Comparison of ENCODE assay signal across 27 cellular contexts in genomic region chr10:61545170-61545569, GRCh38.
"Had no signal": no experiment of that assay in that cellular context is flagged by ENCODE, and none has a peak within 500 bp of the region (broad histone marks: within the 10 kb centered on the region; RNA-seq: fewer than 3 reads in every experiment).

No MANE protein-coding gene starts in this region.

- H3K9me3 ChIP-seq: stomach, suprapubic skin, testis, thoracic aorta, thyroid gland, tibial artery, tibial nerve, transverse colon, upper lobe of left lung, upper lobe of right lung, uterus, vagina had no signal

- DNase-seq: stimulated activated CD4-positive, alpha-beta T cell treated with anti-CD3 and anti-CD28 coated beads, Interleukin-2, amount 100 ng/mL, for 48 hours; stimulated activated CD4-positive, alpha-beta T cell treated with anti-CD3 and anti-CD28 coated beads, Interleukin-4, amount 100 ng/mL, for 1 hour; stimulated activated CD4-positive, alpha-beta T cell treated with anti-CD3 and anti-CD28 coated beads, Interleukin-4, amount 100 ng/mL, for 24 hours; stimulated activated CD4-positive, alpha-beta T cell treated with anti-CD3 and anti-CD28 coated beads, Interleukin-4, amount 100 ng/mL, for 4 hours; stimulated activated CD8-positive, alpha-beta memory T cell treated with anti-CD3 and anti-CD28 coated beads, Interleukin-4, amount 100 ng/mL, for 48 hours; stimulated activated naive B cell treated with anti-CD40 and anti-IgM and Interleukin-4, amounts not matched to agents 10 μg/mL and 1 μg/mL and 100 μg/mL, for 72 hours; stimulated activated naive CD4-positive, alpha-beta T cell; stimulated activated naive CD4-positive, alpha-beta T cell treated with Interleukin-2 at 50 U/mL for 16 hours; stimulated activated naive CD8-positive, alpha-beta T cell treated with anti-CD3 and anti-CD28 coated beads, Interleukin-15, amount 100 ng/mL, for 72 hours; stimulated activated naive CD8-positive, alpha-beta T cell treated with anti-CD3 and anti-CD28 coated beads, Interleukin-15, Interleukin-2, amounts not matched to agents 100 U/mL and 50 U/mL, for 24 hours; stomach; substantia nigra; testis; thyroid gland; tibial artery; transverse colon; trophoblast cell; upper lobe of left lung; upper lobe of right lung; uterus had no signal

- H3K27ac ChIP-seq: stomach, suprapubic skin, testis, thoracic aorta, thyroid gland, tibial artery, tibial nerve, transverse colon, upper lobe of left lung, upper lobe of right lung, uterus, vagina had no signal

- H3K36me3 ChIP-seq: stomach, suprapubic skin, thoracic aorta, thyroid gland, tibial artery, tibial nerve, transverse colon, upper lobe of left lung, upper lobe of right lung, uterus, vagina had no signal

- H3K4me3 ChIP-seq: stomach, suprapubic skin, testis, thoracic aorta, thyroid gland, tibial artery, tibial nerve, transverse colon, upper lobe of left lung, upper lobe of right lung, uterus, vagina had no signal

- ATAC-seq: stimulated activated effector memory CD8-positive, alpha-beta T cell treated with anti-CD3 and anti-CD28 coated beads, Interleukin-12 subunit alpha, Interleukin-12 subunit beta, amount 100 ng/mL, for 72 hours; stimulated activated memory B cell treated with anti-CD40 and anti-IgM and Interleukin-4, amounts not matched to agents 10 μg/mL and 1 μg/mL and 100 μg/mL, for 72 hours; stimulated activated naive B cell treated with anti-CD40 and anti-IgM and Interleukin-4, amounts not matched to agents 10 μg/mL and 1 μg/mL and 100 μg/mL, for 72 hours; stimulated activated naive CD8-positive, alpha-beta T cell treated with anti-CD3 and anti-CD28 coated beads, Interleukin-15, amount 100 ng/mL, for 72 hours; stimulated activated naive CD8-positive, alpha-beta T cell treated with anti-CD3 and anti-CD28 coated beads, Interleukin-15, Interleukin-2, amounts not matched to agents 100 U/mL and 50 U/mL, for 24 hours; upper lobe of right lung had no signal

- H3K4me1 ChIP-seq: stomach, suprapubic skin, testis, thyroid gland, tibial artery, tibial nerve, transverse colon, upper lobe of left lung, upper lobe of right lung, uterus, vagina had no signal

- FAIRE-seq: urothelium cell line had no signal

- H3K27me3 ChIP-seq: stomach, suprapubic skin, testis, thyroid gland, tibial artery, tibial nerve, transverse colon, upper lobe of left lung, upper lobe of right lung, uterus, vagina had no signal
